ENCODE assay signal across 1 cellular context in the genomic region with DNA sequence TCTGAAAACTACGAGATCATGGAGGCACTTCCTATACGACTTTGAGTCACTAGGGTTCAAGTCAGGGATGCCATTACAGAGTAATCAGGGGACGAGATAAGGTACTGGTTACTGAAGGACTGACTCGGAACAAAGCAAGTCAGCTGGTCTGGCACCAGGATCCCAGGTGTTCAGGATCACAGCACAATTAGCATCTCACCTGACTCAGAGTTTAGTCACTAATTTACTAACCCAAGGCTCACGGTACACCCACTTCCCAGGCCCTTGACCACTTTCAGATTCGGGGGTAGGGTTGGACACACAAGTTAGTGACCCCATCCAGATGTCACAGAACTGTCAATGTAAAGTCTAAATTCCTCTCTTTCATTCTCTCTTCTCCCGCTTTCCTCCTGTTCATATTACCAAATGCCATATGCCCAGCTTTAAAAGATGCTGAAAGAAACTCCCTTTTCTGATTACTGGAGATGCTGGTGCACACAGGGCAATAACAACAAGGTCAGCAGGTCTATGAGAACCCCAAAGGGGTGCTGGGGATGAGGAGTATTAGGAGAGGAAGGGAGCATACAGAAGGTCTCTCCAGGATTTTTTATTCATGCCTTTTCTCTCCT.
TF ChIP-seq lines count a peak whose summit lies in the region.

No MANE protein-coding gene starts in this region.

TF ChIP-seq in HEK293T, 16 proteins besides CTCF, POLR2A, EP300 and RAD21 (continued from another document):
- no peak for TF ChIP-seq FOXK2 (IDR thresholded peaks at IDR 0.05)
- no peak for TF ChIP-seq ELF4 (IDR thresholded peaks at IDR 0.05)
- no peak for TF ChIP-seq NFRKB (IDR thresholded peaks at IDR 0.05)
- TF ChIP-seq FOXM1 (IDR thresholded peaks at IDR 0.05; ENCODE audit: borderline replicate concordance): no peak
- no peak for TF ChIP-seq ZNF384 (IDR thresholded peaks at IDR 0.05)
- no peak for TF ChIP-seq CTBP1 (IDR thresholded peaks at IDR 0.05; ENCODE audit: borderline replicate concordance)
- no peak for TF ChIP-seq L3MBTL2 (conservative IDR thresholded peaks at IDR 0.05)
- no peak for TF ChIP-seq SUZ12 (IDR thresholded peaks at IDR 0.05)
- no peak for TF ChIP-seq LEF1 (IDR thresholded peaks at IDR 0.05; ENCODE audit: borderline replicate concordance)
- TF ChIP-seq ARNT (IDR thresholded peaks at IDR 0.05): no peak
- no peak for TF ChIP-seq SP1 (IDR thresholded peaks at IDR 0.05)
- no peak for TF ChIP-seq HDGF (IDR thresholded peaks at IDR 0.05; ENCODE audit: borderline replicate concordance)
